In genomic region chr9:113616716-113617496, GRCh38 we compare ENCODE assay signal across 12 cellular contexts.
DNase-seq lines count a peak whose midpoint lies in the region; ATAC-seq and TF ChIP-seq lines count a peak whose summit lies in the region.
"Had no signal": no experiment of that assay in that cellular context is flagged by ENCODE, and none has a peak within 500 bp of the region (broad histone marks: within the 10 kb centered on the region; RNA-seq: fewer than 3 reads in every experiment).

No MANE protein-coding gene starts in this region.

- ATAC-seq in GM18867 (IDR thresholded peaks at IDR 0.05; ENCODE audit: unreplicated experiment) (no peak), GM21737 (IDR thresholded peaks at IDR 0.05; ENCODE audit: unreplicated experiment) (no peak)
- ATAC-seq: natural killer cell treated with Interleukin-12 subunit alpha and Interleukin-12 subunit beta and Interleukin-15 and Interleukin-18, amount 100 ng/mL, for 72 hours had no signal

- peak; percentile 13 for DNase-seq in stimulated activated CD4-positive, alpha-beta T cell treated with anti-CD3 and anti-CD28 coated beads, Interleukin-4, amount 100 ng/mL, for 1 hour
- DNase-seq in stimulated activated CD4-positive, alpha-beta T cell treated with anti-CD3 and anti-CD28 coated beads, Interleukin-12 subunit alpha, Interleukin-12 subunit beta, amount 100 ng/mL, for 4 hours, result no peak
- no peak for DNase-seq in coronary artery (ENCODE audit: low spot score)
- DNase-seq in osteocyte (ENCODE audit: extremely low spot score, unreplicated experiment), result no peak
- no peak for DNase-seq in NCI-H2171 (lab: John Stamatoyannopoulos, UW)
- DNase-seq: cortex of kidney, islet precursor cell, MM.1S, NCI-H446 treated with DMSO at 0.1 percent for 48 hours had no signal

- peak overlapping the region; percentile 66 to 89 for H3K27ac ChIP-seq in coronary artery

- H3K27ac Mint-ChIP-seq in osteocyte (ENCODE audit: unreplicated experiment), result peak overlapping the region; percentile 97
- H3K27ac Mint-ChIP-seq: natural killer cell treated with Interleukin-12 subunit alpha and Interleukin-12 subunit beta and Interleukin-15 and Interleukin-18, amount 100 ng/mL, for 72 hours had no signal

- no peak overlapping the region for H3K4me3 Mint-ChIP-seq in osteocyte (ENCODE audit: unreplicated experiment)
- H3K4me3 Mint-ChIP-seq: natural killer cell treated with Interleukin-12 subunit alpha and Interleukin-12 subunit beta and Interleukin-15 and Interleukin-18, amount 100 ng/mL, for 72 hours had no signal

- H3K4me1 Mint-ChIP-seq in osteocyte (ENCODE audit: unreplicated experiment), result peaks cover 72% of the 10 kb centered on the region

- no peaks in the 10 kb centered on the region for H3K36me3 Mint-ChIP-seq in osteocyte (ENCODE audit: unreplicated experiment)
- H3K36me3 Mint-ChIP-seq: natural killer cell treated with Interleukin-12 subunit alpha and Interleukin-12 subunit beta and Interleukin-15 and Interleukin-18, amount 100 ng/mL, for 72 hours had no signal

- TF ChIP-seq CTCF in coronary artery (IDR thresholded peaks at IDR 0.05), result no peak
- TF ChIP-seq CTCF in osteocyte (IDR thresholded peaks at IDR 0.05), result no peak

- no peak overlapping the region for H3K4me3 ChIP-seq in coronary artery

- peaks cover 2% of the 10 kb centered on the region for H3K9me3 Mint-ChIP-seq in osteocyte (ENCODE audit: unreplicated experiment)
- H3K9me3 Mint-ChIP-seq: natural killer cell treated with Interleukin-12 subunit alpha and Interleukin-12 subunit beta and Interleukin-15 and Interleukin-18, amount 100 ng/mL, for 72 hours had no signal

- no peaks in the 10 kb centered on the region for H3K27me3 Mint-ChIP-seq in osteocyte (ENCODE audit: unreplicated experiment)
